4 cellular contexts compared by ENCODE assay signal in genomic region chr17:19030771-19031451, GRCh38. TPM values are rescaled to one million over a fixed set of nuclear protein-coding genes. Genes with fewer than 3 reads are reported as not detected.
"Had no signal": no experiment of that assay in that cellular context is flagged by ENCODE, and none has a peak within 500 bp of the region (broad histone marks: within the 10 kb centered on the region; RNA-seq: fewer than 3 reads in every experiment).

No MANE protein-coding gene starts in this region.

RNA-seq across cellular contexts. Expression of gene GRAP, which starts 15.8 kb away (rescaled TPM):
- total RNA-seq: osteoblast, progenitor cell of endocrine pancreas, smooth muscle cell had no signal

RNA-seq across cellular contexts. Expression of gene FAM83G, which starts 26.3 kb away (rescaled TPM):
- polyA plus RNA-seq: neural cell had no signal
